31 cellular contexts compared by ENCODE assay signal in the genomic region with DNA sequence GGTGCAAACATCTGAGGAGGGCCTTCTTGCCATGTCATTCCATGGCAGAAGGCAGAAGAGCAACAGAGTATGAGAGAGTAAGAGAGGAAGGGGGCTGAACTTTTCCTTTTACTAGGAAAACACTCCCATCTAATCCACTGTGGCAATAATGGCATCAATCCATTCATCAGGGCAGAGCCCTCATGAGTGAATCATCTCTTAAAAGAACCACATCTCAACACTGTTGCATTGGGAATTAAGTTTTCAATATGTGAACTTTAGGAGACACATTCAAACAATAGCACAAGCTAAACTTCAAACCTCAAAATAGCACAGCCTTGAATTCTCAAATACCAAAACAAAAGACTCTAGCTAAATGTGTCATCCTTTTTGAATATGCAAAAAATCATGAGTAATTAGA.
"Had no signal": no experiment of that assay in that cellular context is flagged by ENCODE, and none has a peak within 500 bp of the region (broad histone marks: within the 10 kb centered on the region; RNA-seq: fewer than 3 reads in every experiment).

No MANE protein-coding gene starts in this region.

- H3K4me3 ChIP-seq: adrenal gland, body of pancreas, cardiac muscle cell, colonic mucosa, esophagus muscularis mucosa had no signal

- H3K27ac Mint-ChIP-seq: activated CD4-positive, alpha-beta memory T cell treated with anti-CD3 and anti-CD28 coated beads for 36 hours; activated CD4-positive, alpha-beta T cell treated with anti-CD3 and anti-CD28 coated beads for 36 hours; activated CD4-positive, alpha-beta T cell treated with anti-CD3 and anti-CD28 coated beads, Interleukin-2, amount 10 ng/mL, durations not matched to agents 24 days and 14 days; activated CD8-positive, alpha-beta memory T cell treated with anti-CD3 and anti-CD28 coated beads, Interleukin-2, amount 10 ng/mL, durations not matched to agents 7 days and 5 days; activated CD8-positive, alpha-beta T cell treated with anti-CD3 and anti-CD28 coated beads, Interleukin-2, amount 10 ng/mL, durations not matched to agents 7 days and 5 days; activated naive CD4-positive, alpha-beta T cell treated with anti-CD3 and anti-CD28 coated beads for 36 hours; activated naive CD4-positive, alpha-beta T cell treated with anti-CD3 and anti-CD28 coated beads, Interleukin-2, amount 50 U/mL, for 24 hours; activated naive CD8-positive, alpha-beta T cell treated with anti-CD3 and anti-CD28 coated beads for 36 hours; activated naive CD8-positive, alpha-beta T cell treated with anti-CD3 and anti-CD28 coated beads, Interleukin-2, amount 50 U/mL, for 24 hours; activated T-helper 1 cell treated with anti-CD3 and anti-CD28 coated beads, Interleukin-12 subunit alpha, Interleukin-12 subunit beta, Interleukin-2, Interleukin-4 antibody, amounts not matched to agents 30 ng/mL and 10 ng/mL and 1 ng/mL, durations not matched to agents 14 hours and 24 hours and 36 hours; activated T-helper 2 cell treated with anti-CD3 and anti-CD28 coated beads, Interferon-gamma antibody, Interleukin-2, Interleukin-4, amounts not matched to agents 10 μg/mL and 5 μg/mL and 100 μg/mL, durations not matched to agents 14 hours and 24 hours and 36 hours; endodermal cell had no signal

- H3K9me3 Mint-ChIP-seq: activated CD4-positive, alpha-beta memory T cell treated with anti-CD3 and anti-CD28 coated beads for 36 hours; activated naive CD4-positive, alpha-beta T cell treated with anti-CD3 and anti-CD28 coated beads for 36 hours; activated naive CD4-positive, alpha-beta T cell treated with anti-CD3 and anti-CD28 coated beads, Interleukin-2, amount 50 U/mL, for 24 hours; activated naive CD8-positive, alpha-beta T cell treated with anti-CD3 and anti-CD28 coated beads, Interleukin-2, amount 50 U/mL, for 24 hours had no signal

- H3K9me3 ChIP-seq: adrenal gland, body of pancreas, colonic mucosa, esophagus muscularis mucosa had no signal

- H3K27me3 ChIP-seq: adrenal gland, body of pancreas, colonic mucosa, esophagus muscularis mucosa had no signal

- H3K4me1 Mint-ChIP-seq: activated CD4-positive, alpha-beta T cell treated with anti-CD3 and anti-CD28 coated beads for 36 hours; activated CD4-positive, alpha-beta T cell treated with anti-CD3 and anti-CD28 coated beads, Interleukin-2, amount 10 ng/mL, durations not matched to agents 24 days and 14 days; activated CD8-positive, alpha-beta memory T cell treated with anti-CD3 and anti-CD28 coated beads, Interleukin-2, amount 10 ng/mL, durations not matched to agents 7 days and 5 days; activated naive CD4-positive, alpha-beta T cell treated with anti-CD3 and anti-CD28 coated beads, Interleukin-2, amount 50 U/mL, for 24 hours; activated naive CD8-positive, alpha-beta T cell treated with anti-CD3 and anti-CD28 coated beads for 36 hours; activated naive CD8-positive, alpha-beta T cell treated with anti-CD3 and anti-CD28 coated beads, Interleukin-2, amount 50 U/mL, for 24 hours; endodermal cell had no signal

- ATAC-seq: activated CD4-positive, alpha-beta T cell treated with anti-CD3 and anti-CD28 coated beads for 36 hours; activated CD8-positive, alpha-beta memory T cell treated with anti-CD3 and anti-CD28 coated beads, Interleukin-2, amount 10 ng/mL, durations not matched to agents 7 days and 5 days; activated CD8-positive, alpha-beta T cell treated with anti-CD3 and anti-CD28 coated beads, Interleukin-2, amount 10 ng/mL, durations not matched to agents 7 days and 5 days; activated naive CD8-positive, alpha-beta T cell treated with anti-CD3 and anti-CD28 coated beads, Interleukin-2, amount 50 U/mL, for 24 hours; body of pancreas had no signal

- H3K36me3 Mint-ChIP-seq: activated CD4-positive, alpha-beta memory T cell treated with anti-CD3 and anti-CD28 coated beads for 36 hours; activated CD8-positive, alpha-beta memory T cell treated with anti-CD3 and anti-CD28 coated beads, Interleukin-2, amount 10 ng/mL, durations not matched to agents 7 days and 5 days; activated naive CD4-positive, alpha-beta T cell treated with anti-CD3 and anti-CD28 coated beads, Interleukin-2, amount 50 U/mL, for 24 hours; activated naive CD8-positive, alpha-beta T cell treated with anti-CD3 and anti-CD28 coated beads for 36 hours had no signal

- H3K27me3 Mint-ChIP-seq: activated CD8-positive, alpha-beta memory T cell treated with anti-CD3 and anti-CD28 coated beads, Interleukin-2, amount 10 ng/mL, durations not matched to agents 7 days and 5 days had no signal

- H3K4me1 ChIP-seq: adrenal gland, body of pancreas, colonic mucosa had no signal

- H3K27ac ChIP-seq: adrenal gland, body of pancreas, cardiac muscle cell, colonic mucosa had no signal

- H3K4me3 Mint-ChIP-seq: activated CD4-positive, alpha-beta memory T cell treated with anti-CD3 and anti-CD28 coated beads for 36 hours; activated CD4-positive, alpha-beta T cell treated with anti-CD3 and anti-CD28 coated beads for 36 hours; activated CD4-positive, alpha-beta T cell treated with anti-CD3 and anti-CD28 coated beads, Interleukin-2, amount 10 ng/mL, durations not matched to agents 24 days and 14 days; activated CD8-positive, alpha-beta memory T cell treated with anti-CD3 and anti-CD28 coated beads, Interleukin-2, amount 10 ng/mL, durations not matched to agents 7 days and 5 days; activated CD8-positive, alpha-beta T cell treated with anti-CD3 and anti-CD28 coated beads, Interleukin-2, amount 10 ng/mL, durations not matched to agents 7 days and 5 days; activated naive CD4-positive, alpha-beta T cell treated with anti-CD3 and anti-CD28 coated beads for 36 hours; activated naive CD4-positive, alpha-beta T cell treated with anti-CD3 and anti-CD28 coated beads, Interleukin-2, amount 50 U/mL, for 24 hours; activated naive CD8-positive, alpha-beta T cell treated with anti-CD3 and anti-CD28 coated beads for 36 hours; activated naive CD8-positive, alpha-beta T cell treated with anti-CD3 and anti-CD28 coated beads, Interleukin-2, amount 50 U/mL, for 24 hours; activated T-helper 1 cell treated with anti-CD3 and anti-CD28 coated beads, Interleukin-12 subunit alpha, Interleukin-12 subunit beta, Interleukin-2, Interleukin-4 antibody, amounts not matched to agents 30 ng/mL and 10 ng/mL and 1 ng/mL, durations not matched to agents 14 hours and 24 hours and 36 hours; endodermal cell had no signal

- DNase-seq: activated CD4-positive, alpha-beta memory T cell treated with anti-CD3 and anti-CD28 coated beads for 36 hours; activated CD4-positive, alpha-beta T cell treated with anti-CD3 and anti-CD28 coated beads for 36 hours; activated CD4-positive, alpha-beta T cell treated with anti-CD3 and anti-CD28 coated beads, Interleukin-2, amount 10 ng/mL, durations not matched to agents 24 days and 14 days; activated CD4-positive, CD25-positive, alpha-beta regulatory T cell; activated CD4-positive, CD25-positive, alpha-beta regulatory T cell treated with anti-CD3 and anti-CD28 coated beads, Interleukin-2, amount 50 U/mL, for 72 hours; activated CD8-positive, alpha-beta memory T cell treated with anti-CD3 and anti-CD28 coated beads, Interleukin-2, amount 10 ng/mL, durations not matched to agents 7 days and 5 days; activated CD8-positive, alpha-beta memory T cell treated with anti-CD3 and anti-CD28 coated beads, Interleukin-2, amount 50 U/mL, for 4 hours; activated CD8-positive, alpha-beta T cell treated with anti-CD3 and anti-CD28 coated beads, Interleukin-2, amount 10 ng/mL, durations not matched to agents 7 days and 5 days; activated effector memory CD4-positive, alpha-beta T cell treated with anti-CD3 and anti-CD28 coated beads, Interleukin-2, amount 50 U/mL, for 16 hours; activated naive CD4-positive, alpha-beta T cell treated with anti-CD3 and anti-CD28 coated beads for 36 hours; activated naive CD8-positive, alpha-beta T cell treated with anti-CD3 and anti-CD28 coated beads for 36 hours; activated naive CD8-positive, alpha-beta T cell treated with anti-CD3 and anti-CD28 coated beads, Interleukin-2, amount 50 U/mL, for 24 hours; activated T-cell treated with anti-CD3 and anti-CD28 coated beads, Interleukin-2, amount 50 U/mL, for 1 hour; activated T-cell treated with anti-CD3 and anti-CD28 coated beads, Interleukin-2, amount 50 U/mL, for 48 hours; adrenal gland; amygdala; aorta; body of pancreas; central memory CD4-positive, alpha-beta T cell; cerebellar nuclear complex; colonic mucosa; effector CD8-positive, alpha-beta T cell; endodermal cell; erythroblast; head of caudate nucleus; T-helper 2 cell had no signal

- H3K36me3 ChIP-seq: adrenal gland, cardiac muscle cell, colonic mucosa, esophagus muscularis mucosa had no signal
